In genomic region chr16:74775255-74775654, GRCh38 we compare ENCODE assay signal across 9 cellular contexts. TPM values are rescaled to one million over a fixed set of nuclear protein-coding genes. Genes with fewer than 3 reads are reported as not detected.
DNase-seq lines count a peak whose midpoint lies in the region; ATAC-seq, FAIRE-seq and TF ChIP-seq lines count a peak whose summit lies in the region.
"Had no signal": no experiment of that assay in that cellular context is flagged by ENCODE, and none has a peak within 500 bp of the region (broad histone marks: within the 10 kb centered on the region; RNA-seq: fewer than 3 reads in every experiment).

No MANE protein-coding gene starts in this region.

- no peaks in the 10 kb centered on the region for H3K9me3 Mint-ChIP-seq in activated T-cell treated with anti-CD3 and anti-CD28 coated beads, Interleukin-2, amount 50 U/mL, for 24 hours
- no peaks in the 10 kb centered on the region for H3K9me3 Mint-ChIP-seq in activated T-helper 2 cell treated with anti-CD3 and anti-CD28 coated beads, Interferon-gamma antibody, Interleukin-2, Interleukin-4, amounts not matched to agents 10 μg/mL and 5 μg/mL and 100 μg/mL, durations not matched to agents 14 hours and 24 hours and 36 hours

- intact Hi-C loops in activated T-helper 2 cell treated with anti-CD3 and anti-CD28 coated beads, Interferon-gamma antibody, Interleukin-2, Interleukin-4, amounts not matched to agents 10 μg/mL and 5 μg/mL and 100 μg/mL, durations not matched to agents 14 hours and 24 hours and 36 hours (cut with micrococcal nuclease), result no loop called here
- intact Hi-C loops in HepG2 (cut with micrococcal nuclease; ENCODE audit: unreplicated experiment), result no loop called here

- FAIRE-seq in HepG2 (lab: Jason Lieb, UNC), result peak; percentile 26

- no peak for ATAC-seq in HepG2
- no peak for ATAC-seq in GM18505 (IDR thresholded peaks at IDR 0.05; ENCODE audit: unreplicated experiment)
- ATAC-seq in GM18858 (IDR thresholded peaks at IDR 0.05; ENCODE audit: unreplicated experiment), result no peak

- H3K4me3 ChIP-seq in HepG2 (replicated peaks in 1 of 3; ENCODE audit: insufficient read depth in 1 of 3, low read depth in 2 of 3, low read length in 3 of 3), result peak overlapping the region in 2 of 3 experiments; percentile 36 to 77; a peak in 2 of 6 replicates
- peak overlapping the region in 3 of 4 donors; percentile 59 to 72 (median 65) for H3K4me3 ChIP-seq in tibial nerve

- CTCF ChIA-PET in HepG2 (lab: Yijun Ruan, JAX; ENCODE audit: low intra/inter-chr PET ratio, low total read pairs), result interaction anchor here (1.4 to 2.3 kb wide), 3 partner anchors 38 to 87 kb away, joined by 5 to 17 read pairs (median 5); no protein-coding TSS in a partner anchor

- peaks cover 0 to 50% of the 10 kb centered on the region in 2 experiments; a peak in 4 of 5 replicates for H3K27me3 ChIP-seq in HepG2 (ENCODE audit: control insufficient read depth in 1 of 2, insufficient read depth in 2 of 2, low read length in 2 of 2)
- H3K27me3 ChIP-seq in tibial nerve, result peaks cover 0 to 26% of the 10 kb centered on the region in 2 donors

- peaks cover 43% of the 10 kb centered on the region for H3K27me3 Mint-ChIP-seq in activated T-cell treated with anti-CD3 and anti-CD28 coated beads, Interleukin-2, amount 50 U/mL, for 24 hours
- peaks cover 34% of the 10 kb centered on the region for H3K27me3 Mint-ChIP-seq in activated T-helper 2 cell treated with anti-CD3 and anti-CD28 coated beads, Interferon-gamma antibody, Interleukin-2, Interleukin-4, amounts not matched to agents 10 μg/mL and 5 μg/mL and 100 μg/mL, durations not matched to agents 14 hours and 24 hours and 36 hours (ENCODE audit: low read depth)

- 19% methylated on average over 5 of the region's 5 CpGs for WGBS in HepG2 (ENCODE audit: low lambda C conversion rate)
- 62 to 64% methylated on average over 5 of the region's 5 CpGs for WGBS in tibial nerve, 2 donors

- BruUV-seq in HepG2 (replicated peaks; lab: Mats Ljungman, UMichigan), result no TSS peak

- peaks cover 19% of the 10 kb centered on the region for H3K4me1 ChIP-seq in HepG2 (ENCODE audit: insufficient read depth, low read length)
- H3K4me1 ChIP-seq in tibial nerve, result peaks cover 0 to 25% (median 6%) of the 10 kb centered on the region in 4 donors

- H3K9me3 ChIP-seq in HepG2 (ENCODE audit: low read length) (no peaks in the 10 kb centered on the region), tibial nerve (no peaks in the 10 kb centered on the region)

- H3K4me3 Mint-ChIP-seq in activated T-cell treated with anti-CD3 and anti-CD28 coated beads, Interleukin-2, amount 50 U/mL, for 24 hours, result peak overlapping the region; percentile 36
- peak overlapping the region; percentile 15 for H3K4me3 Mint-ChIP-seq in activated T-helper 2 cell treated with anti-CD3 and anti-CD28 coated beads, Interferon-gamma antibody, Interleukin-2, Interleukin-4, amounts not matched to agents 10 μg/mL and 5 μg/mL and 100 μg/mL, durations not matched to agents 14 hours and 24 hours and 36 hours (ENCODE audit: low read depth)

- no peak overlapping the region for H2AFZ ChIP-seq in HepG2 (ENCODE audit: low read length)

- H3K79me2 ChIP-seq in HepG2 (ENCODE audit: insufficient read depth, low read length), result no peaks in the 10 kb centered on the region

- H3K36me3 Mint-ChIP-seq in activated T-cell treated with anti-CD3 and anti-CD28 coated beads, Interleukin-2, amount 50 U/mL, for 24 hours (ENCODE audit: low read depth), result no peaks in the 10 kb centered on the region
- H3K36me3 Mint-ChIP-seq in activated T-helper 2 cell treated with anti-CD3 and anti-CD28 coated beads, Interferon-gamma antibody, Interleukin-2, Interleukin-4, amounts not matched to agents 10 μg/mL and 5 μg/mL and 100 μg/mL, durations not matched to agents 14 hours and 24 hours and 36 hours (ENCODE audit: low read depth), result no peaks in the 10 kb centered on the region

- TF ChIP-seq POLR2A in HepG2 (IDR thresholded peaks at IDR 0.05; ENCODE audit: insufficient read depth in 1 of 2, low read depth in 2 of 2, low read length in 2 of 2) (no peak), tibial nerve (IDR thresholded peaks at IDR 0.05) (no peak), GM18505 (IDR thresholded peaks at IDR 0.05; ENCODE audit: borderline replicate concordance, extremely low read depth, insufficient read depth, insufficient read length) (no peak)

- no peaks in the 10 kb centered on the region for H3K36me3 ChIP-seq in HepG2 (replicated peaks in 1 of 2; ENCODE audit: control insufficient read depth in 1 of 2, insufficient read depth in 2 of 2, low read length in 2 of 2)
- H3K36me3 ChIP-seq in tibial nerve, result no peaks in the 10 kb centered on the region

- no peak overlapping the region for H3K9ac ChIP-seq in HepG2 (ENCODE audit: insufficient read depth, low read depth, low read length)

- H3K27ac ChIP-seq in HepG2 (ENCODE audit: extremely low read length, insufficient read depth, low read length) (no peak overlapping the region), tibial nerve (peak overlapping the region in 3 of 4 donors; percentile 70 to 91 (median 81))

- no peak overlapping the region for H3K27ac Mint-ChIP-seq in activated T-cell treated with anti-CD3 and anti-CD28 coated beads, Interleukin-2, amount 50 U/mL, for 24 hours
- no peak overlapping the region for H3K27ac Mint-ChIP-seq in activated T-helper 2 cell treated with anti-CD3 and anti-CD28 coated beads, Interferon-gamma antibody, Interleukin-2, Interleukin-4, amounts not matched to agents 10 μg/mL and 5 μg/mL and 100 μg/mL, durations not matched to agents 14 hours and 24 hours and 36 hours

- no peak for DNase-seq in activated T-cell treated with anti-CD3 and anti-CD28 coated beads, Interleukin-2, amount 50 U/mL, for 24 hours
- DNase-seq in activated T-cell treated with anti-CD3 and anti-CD28 coated beads for 4 hours, result no peak
- DNase-seq in activated T-helper 2 cell treated with anti-CD3 and anti-CD28 coated beads, Interferon-gamma antibody, Interleukin-2, Interleukin-4, amounts not matched to agents 10 μg/mL and 5 μg/mL and 100 μg/mL, durations not matched to agents 14 hours and 24 hours and 36 hours (ENCODE audit: low spot score), result no peak
- DNase-seq in HepG2 (ENCODE audit: low spot score), result no peak
- DNase-seq in tibial nerve (ENCODE audit: low spot score in 2 of 2), result no peak
- DNase-seq in RPMI8226, result no peak

- POLR2A ChIA-PET in HepG2 (lab: Yijun Ruan, JAX), result no interaction called here

- H3K4me2 ChIP-seq in HepG2 (ENCODE audit: low read depth, low read length), result peak overlapping the region; percentile 96

- in situ Hi-C loops in HepG2 (cut with HindIII; ENCODE audit: extremely low pct_ligation_motif_present, low pct_unique_long_range_greater_than_20kb), result no loop called here

- no peaks in the 10 kb centered on the region for H4K20me1 ChIP-seq in HepG2 (ENCODE audit: insufficient read depth, low read length)

- no peak for TF ChIP-seq CTCF in HepG2 (CRISPR knock-in tag; IDR thresholded peaks at IDR 0.05)
- TF ChIP-seq CTCF in tibial nerve (IDR thresholded peaks at IDR 0.05), result no peak

- no peak for TF ChIP-seq EP300 in HepG2 (IDR thresholded peaks at IDR 0.05; ENCODE audit: low read depth in 2 of 2, low read length in 2 of 2)
- TF ChIP-seq EP300 in HepG2 (CRISPR knock-in tag; IDR thresholded peaks at IDR 0.05; ENCODE audit: borderline replicate concordance), result no peak
- no peak for TF ChIP-seq EP300 in tibial nerve (IDR thresholded peaks at IDR 0.05)

- peaks cover 12% of the 10 kb centered on the region for H3K4me1 Mint-ChIP-seq in activated T-cell treated with anti-CD3 and anti-CD28 coated beads, Interleukin-2, amount 50 U/mL, for 24 hours (ENCODE audit: low read depth)
- H3K4me1 Mint-ChIP-seq in activated T-helper 2 cell treated with anti-CD3 and anti-CD28 coated beads, Interferon-gamma antibody, Interleukin-2, Interleukin-4, amounts not matched to agents 10 μg/mL and 5 μg/mL and 100 μg/mL, durations not matched to agents 14 hours and 24 hours and 36 hours (ENCODE audit: low read depth), result peaks cover 5% of the 10 kb centered on the region

- no peak for TF ChIP-seq RAD21 in HepG2 (CRISPR knock-in tag; IDR thresholded peaks at IDR 0.05)

TF ChIP-seq in HepG2, 621 proteins besides CTCF, POLR2A, EP300 and RAD21 (continues in another document):
- TF ChIP-seq ZFP36L1 (CRISPR knock-in tag; IDR thresholded peaks at IDR 0.05), result no peak
- no peak for TF ChIP-seq KLF12 (CRISPR knock-in tag; IDR thresholded peaks at IDR 0.05; ENCODE audit: borderline replicate concordance)

RNA-seq across cellular contexts. Expression of gene FA2H, which starts 0.6 kb away (rescaled TPM):
- not detected in 2 replicates for total RNA-seq in activated T-helper 2 cell treated with anti-CD3 and anti-CD28 coated beads, Interferon-gamma antibody, Interleukin-2, Interleukin-4, amounts not matched to agents 10 μg/mL and 5 μg/mL and 100 μg/mL, durations not matched to agents 14 hours and 24 hours and 36 hours
- not detected in 2 replicates for total RNA-seq in HepG2 (2016; rRNA removed; fragmentation: Illumina TruSeq; extraction: Trizol)
- total RNA-seq in HepG2 (2016; cell fraction: cytosol; rRNA removed; fragmentation: Illumina TruSeq; extraction: Trizol; ENCODE audit: low read depth), result not detected in 2 replicates
- not detected in 2 replicates for total RNA-seq in HepG2 (2016; cell fraction: insoluble cytoplasmic fraction; rRNA removed; fragmentation: Illumina TruSeq; extraction: Trizol)
- not detected in 2 replicates for total RNA-seq in HepG2 (2016; cell fraction: membrane; rRNA removed; fragmentation: Illumina TruSeq; extraction: Trizol)
- total RNA-seq in HepG2 (2016; cell fraction: nucleus; rRNA removed; fragmentation: Illumina TruSeq; extraction: Trizol), result not detected in 2 replicates
- polyA plus RNA-seq in HepG2 (2011; rRNA removed), result 0.09 and 0.20 TPM in 2 replicates
- 0.03 TPM in 1 of 2 replicates, not detected in the other for polyA plus RNA-seq in HepG2 (2011; cell fraction: cytosol; rRNA removed)
- polyA plus RNA-seq in HepG2 (2011; cell fraction: nucleus; rRNA removed), result 0.05 TPM in 1 of 2 replicates, not detected in the other
- polyA plus RNA-seq in HepG2 (2012), result 0.07 TPM in 1 of 2 replicates, not detected in the other
- not detected in 2 replicates for polyA plus RNA-seq in HepG2 (2016; cell fraction: cytosol; fragmentation: Illumina TruSeq; extraction: Trizol; ENCODE audit: low read depth)
- 0.11 TPM in 1 of 2 replicates, not detected in the other for polyA plus RNA-seq in HepG2 (2016; cell fraction: insoluble cytoplasmic fraction; fragmentation: Illumina TruSeq; extraction: Trizol; ENCODE audit: low read depth)
- polyA plus RNA-seq in HepG2 (2016; cell fraction: membrane; fragmentation: Illumina TruSeq; extraction: Trizol; ENCODE audit: low read depth), result not detected in 2 replicates
- 0.38 TPM in 1 of 2 replicates, not detected in the other for polyA plus RNA-seq in HepG2 (2016; cell fraction: nucleus; fragmentation: Illumina TruSeq; extraction: Trizol; ENCODE audit: insufficient read depth, low read depth)
- polyA minus RNA-seq in HepG2 (2011; rRNA and poly(A)+ RNA removed; ENCODE audit: low replicate concordance), result 42.8 TPM in 1 of 2 replicates, not detected in the other
- 0.35 TPM in 1 of 2 replicates, not detected in the other for polyA minus RNA-seq in HepG2 (2011; cell fraction: cytosol; rRNA and poly(A)+ RNA removed)
- polyA minus RNA-seq in HepG2 (2011; cell fraction: nucleus; rRNA and poly(A)+ RNA removed), result not detected in 2 replicates
- 10 to 100 TPM; 11.9 to 31.6 (median 21.6) TPM for total RNA-seq in tibial nerve
- total RNA-seq: pulmonary artery endothelial cell had no signal

Comparison
In these comparisons a context has a peak if more than half of its experiments do, and no peak if none do; other contexts are left out.
1. RNA of gene FA2H, which starts 0.6 kb away (total RNA-seq): 11.9 to 31.6 TPM in tibial nerve; not detected in HepG2 and not detected in activated T-helper 2 cell treated with anti-CD3 and anti-CD28 coated beads, Interferon-gamma antibody, Interleukin-2, Interleukin-4, amounts not matched to agents 10 μg/mL and 5 μg/mL and 100 μg/mL, durations not matched to agents 14 hours and 24 hours and 36 hours; every median in the first group is over 4 times any median in the second.